In the genomic region with DNA sequence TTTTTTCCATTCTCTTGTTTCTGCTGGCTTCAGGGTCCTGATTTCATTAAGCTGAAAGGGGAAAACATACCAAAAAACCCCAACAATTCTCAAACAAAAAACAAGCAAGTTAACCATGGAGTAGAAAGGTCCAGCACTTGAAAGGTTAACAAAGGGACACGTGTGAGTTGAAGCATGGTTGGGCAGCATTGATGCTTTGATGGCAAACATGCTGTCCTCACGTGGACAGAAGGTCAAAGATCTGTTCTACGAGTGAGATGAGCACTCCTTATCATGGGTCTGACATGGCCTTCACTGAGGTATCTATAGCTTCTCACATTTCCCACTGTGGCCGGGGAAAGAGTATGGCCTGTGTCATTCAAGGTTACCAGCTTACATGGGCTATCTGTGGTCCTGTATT, we compare ENCODE assay signal across 1 cellular context.
TF ChIP-seq lines count a peak whose summit lies in the region.

No MANE protein-coding gene starts in this region.

TF ChIP-seq in HepG2, 621 proteins besides CTCF, POLR2A, EP300 and RAD21 (continued from another document):
- TF ChIP-seq ZNF660 (CRISPR knock-in tag; IDR thresholded peaks at IDR 0.05; ENCODE audit: borderline replicate concordance, low read depth) (no peak), SALL1 (CRISPR knock-in tag; IDR thresholded peaks at IDR 0.05) (no peak), ZNF75D (CRISPR knock-in tag; IDR thresholded peaks at IDR 0.05; ENCODE audit: borderline replicate concordance) (no peak), PCBP1 (IDR thresholded peaks at IDR 0.05; ENCODE audit: borderline replicate concordance, low read depth, low read length) (no peak), GPN1 (CRISPR knock-in tag; IDR thresholded peaks at IDR 0.05; ENCODE audit: borderline replicate concordance) (no peak), SRSF9 (IDR thresholded peaks at IDR 0.05; ENCODE audit: borderline replicate concordance, insufficient read depth, low read depth, low read length, poor library complexity, severe bottlenecking) (no peak), SP4 (CRISPR knock-in tag; IDR thresholded peaks at IDR 0.05) (no peak), ZNF652 (CRISPR knock-in tag; IDR thresholded peaks at IDR 0.05; ENCODE audit: borderline replicate concordance, low read depth) (peak; percentile 92), ZNF772 (CRISPR knock-in tag; IDR thresholded peaks at IDR 0.05) (no peak), IRF2 (CRISPR knock-in tag; IDR thresholded peaks at IDR 0.05) (no peak), HNF4A (CRISPR knock-in tag; IDR thresholded peaks at IDR 0.05) (peak; percentile 37; the same call in 1 of the 2 replicates)
- TF ChIP-seq, protein P1, sequence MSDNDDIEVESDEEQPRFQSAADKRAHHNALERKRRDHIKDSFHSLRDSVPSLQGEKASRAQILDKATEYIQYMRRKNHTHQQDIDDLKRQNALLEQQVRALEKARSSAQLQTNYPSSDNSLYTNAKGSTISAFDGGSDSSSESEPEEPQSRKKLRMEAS (IDR thresholded peaks at IDR 0.05) = 0 out of 2 replicates have a peak, but pooled peaks have one; percentile 40
- TF ChIP-seq, protein P2, sequence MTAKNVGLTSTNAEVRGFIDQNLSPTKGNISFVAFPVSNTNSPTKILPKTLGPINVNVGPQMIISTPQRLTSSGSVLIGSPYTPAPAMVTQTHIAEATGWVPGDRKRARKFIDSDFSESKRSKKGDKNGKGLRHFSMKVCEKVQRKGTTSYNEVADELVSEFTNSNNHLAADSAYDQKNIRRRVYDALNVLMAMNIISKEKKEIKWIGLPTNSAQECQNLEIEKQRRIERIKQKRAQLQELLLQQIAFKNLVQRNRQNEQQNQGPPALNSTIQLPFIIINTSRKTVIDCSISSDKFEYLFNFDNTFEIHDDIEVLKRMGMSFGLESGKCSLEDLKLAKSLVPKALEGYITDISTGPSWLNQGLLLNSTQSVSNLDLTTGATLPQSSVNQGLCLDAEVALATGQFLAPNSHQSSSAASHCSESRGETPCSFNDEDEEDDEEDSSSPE (CRISPR knock-in tag; IDR thresholded peaks at IDR 0.05) = 0 out of 2 replicates have a peak, but pooled peaks have one; percentile 24
- TF ChIP-seq, protein P3, sequence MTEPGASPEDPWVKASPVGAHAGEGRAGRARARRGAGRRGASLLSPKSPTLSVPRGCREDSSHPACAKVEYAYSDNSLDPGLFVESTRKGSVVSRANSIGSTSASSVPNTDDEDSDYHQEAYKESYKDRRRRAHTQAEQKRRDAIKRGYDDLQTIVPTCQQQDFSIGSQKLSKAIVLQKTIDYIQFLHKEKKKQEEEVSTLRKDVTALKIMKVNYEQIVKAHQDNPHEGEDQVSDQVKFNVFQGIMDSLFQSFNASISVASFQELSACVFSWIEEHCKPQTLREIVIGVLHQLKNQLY (CRISPR knock-in tag; IDR thresholded peaks at IDR 0.05) = peak; percentile 77
- TF ChIP-seq, protein P4, sequence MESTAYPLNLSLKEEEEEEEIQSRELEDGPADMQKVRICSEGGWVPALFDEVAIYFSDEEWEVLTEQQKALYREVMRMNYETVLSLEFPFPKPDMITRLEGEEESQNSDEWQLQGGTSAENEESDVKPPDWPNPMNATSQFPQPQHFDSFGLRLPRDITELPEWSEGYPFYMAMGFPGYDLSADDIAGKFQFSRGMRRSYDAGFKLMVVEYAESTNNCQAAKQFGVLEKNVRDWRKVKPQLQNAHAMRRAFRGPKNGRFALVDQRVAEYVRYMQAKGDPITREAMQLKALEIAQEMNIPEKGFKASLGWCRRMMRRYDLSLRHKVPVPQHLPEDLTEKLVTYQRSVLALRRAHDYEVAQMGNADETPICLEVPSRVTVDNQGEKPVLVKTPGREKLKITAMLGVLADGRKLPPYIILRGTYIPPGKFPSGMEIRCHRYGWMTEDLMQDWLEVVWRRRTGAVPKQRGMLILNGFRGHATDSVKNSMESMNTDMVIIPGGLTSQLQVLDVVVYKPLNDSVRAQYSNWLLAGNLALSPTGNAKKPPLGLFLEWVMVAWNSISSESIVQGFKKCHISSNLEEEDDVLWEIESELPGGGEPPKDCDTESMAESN (CRISPR knock-in tag; conservative IDR thresholded peaks at IDR 0.05) = no peak
- TF ChIP-seq, protein P5, sequence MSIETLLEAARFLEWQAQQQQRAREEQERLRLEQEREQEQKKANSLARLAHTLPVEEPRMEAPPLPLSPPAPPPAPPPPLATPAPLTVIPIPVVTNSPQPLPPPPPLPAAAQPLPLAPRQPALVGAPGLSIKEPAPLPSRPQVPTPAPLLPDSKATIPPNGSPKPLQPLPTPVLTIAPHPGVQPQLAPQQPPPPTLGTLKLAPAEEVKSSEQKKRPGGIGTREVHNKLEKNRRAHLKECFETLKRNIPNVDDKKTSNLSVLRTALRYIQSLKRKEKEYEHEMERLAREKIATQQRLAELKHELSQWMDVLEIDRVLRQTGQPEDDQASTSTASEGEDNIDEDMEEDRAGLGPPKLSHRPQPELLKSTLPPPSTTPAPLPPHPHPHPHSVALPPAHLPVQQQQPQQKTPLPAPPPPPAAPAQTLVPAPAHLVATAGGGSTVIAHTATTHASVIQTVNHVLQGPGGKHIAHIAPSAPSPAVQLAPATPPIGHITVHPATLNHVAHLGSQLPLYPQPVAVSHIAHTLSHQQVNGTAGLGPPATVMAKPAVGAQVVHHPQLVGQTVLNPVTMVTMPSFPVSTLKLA (IDR thresholded peaks at IDR 0.05) = peak; percentile 60
- TF ChIP-seq, protein P6, sequence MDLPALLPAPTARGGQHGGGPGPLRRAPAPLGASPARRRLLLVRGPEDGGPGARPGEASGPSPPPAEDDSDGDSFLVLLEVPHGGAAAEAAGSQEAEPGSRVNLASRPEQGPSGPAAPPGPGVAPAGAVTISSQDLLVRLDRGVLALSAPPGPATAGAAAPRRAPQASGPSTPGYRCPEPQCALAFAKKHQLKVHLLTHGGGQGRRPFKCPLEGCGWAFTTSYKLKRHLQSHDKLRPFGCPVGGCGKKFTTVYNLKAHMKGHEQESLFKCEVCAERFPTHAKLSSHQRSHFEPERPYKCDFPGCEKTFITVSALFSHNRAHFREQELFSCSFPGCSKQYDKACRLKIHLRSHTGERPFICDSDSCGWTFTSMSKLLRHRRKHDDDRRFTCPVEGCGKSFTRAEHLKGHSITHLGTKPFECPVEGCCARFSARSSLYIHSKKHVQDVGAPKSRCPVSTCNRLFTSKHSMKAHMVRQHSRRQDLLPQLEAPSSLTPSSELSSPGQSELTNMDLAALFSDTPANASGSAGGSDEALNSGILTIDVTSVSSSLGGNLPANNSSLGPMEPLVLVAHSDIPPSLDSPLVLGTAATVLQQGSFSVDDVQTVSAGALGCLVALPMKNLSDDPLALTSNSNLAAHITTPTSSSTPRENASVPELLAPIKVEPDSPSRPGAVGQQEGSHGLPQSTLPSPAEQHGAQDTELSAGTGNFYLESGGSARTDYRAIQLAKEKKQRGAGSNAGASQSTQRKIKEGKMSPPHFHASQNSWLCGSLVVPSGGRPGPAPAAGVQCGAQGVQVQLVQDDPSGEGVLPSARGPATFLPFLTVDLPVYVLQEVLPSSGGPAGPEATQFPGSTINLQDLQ (CRISPR knock-in tag; IDR thresholded peaks at IDR 0.05) = no peak
- TF ChIP-seq, protein P7, sequence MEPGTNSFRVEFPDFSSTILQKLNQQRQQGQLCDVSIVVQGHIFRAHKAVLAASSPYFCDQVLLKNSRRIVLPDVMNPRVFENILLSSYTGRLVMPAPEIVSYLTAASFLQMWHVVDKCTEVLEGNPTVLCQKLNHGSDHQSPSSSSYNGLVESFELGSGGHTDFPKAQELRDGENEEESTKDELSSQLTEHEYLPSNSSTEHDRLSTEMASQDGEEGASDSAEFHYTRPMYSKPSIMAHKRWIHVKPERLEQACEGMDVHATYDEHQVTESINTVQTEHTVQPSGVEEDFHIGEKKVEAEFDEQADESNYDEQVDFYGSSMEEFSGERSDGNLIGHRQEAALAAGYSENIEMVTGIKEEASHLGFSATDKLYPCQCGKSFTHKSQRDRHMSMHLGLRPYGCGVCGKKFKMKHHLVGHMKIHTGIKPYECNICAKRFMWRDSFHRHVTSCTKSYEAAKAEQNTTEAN (CRISPR knock-in tag; conservative IDR thresholded peaks at IDR 0.05) = no peak
TF ChIP-seq in HepG2: peak in this region for 9.
